In the genomic region with DNA sequence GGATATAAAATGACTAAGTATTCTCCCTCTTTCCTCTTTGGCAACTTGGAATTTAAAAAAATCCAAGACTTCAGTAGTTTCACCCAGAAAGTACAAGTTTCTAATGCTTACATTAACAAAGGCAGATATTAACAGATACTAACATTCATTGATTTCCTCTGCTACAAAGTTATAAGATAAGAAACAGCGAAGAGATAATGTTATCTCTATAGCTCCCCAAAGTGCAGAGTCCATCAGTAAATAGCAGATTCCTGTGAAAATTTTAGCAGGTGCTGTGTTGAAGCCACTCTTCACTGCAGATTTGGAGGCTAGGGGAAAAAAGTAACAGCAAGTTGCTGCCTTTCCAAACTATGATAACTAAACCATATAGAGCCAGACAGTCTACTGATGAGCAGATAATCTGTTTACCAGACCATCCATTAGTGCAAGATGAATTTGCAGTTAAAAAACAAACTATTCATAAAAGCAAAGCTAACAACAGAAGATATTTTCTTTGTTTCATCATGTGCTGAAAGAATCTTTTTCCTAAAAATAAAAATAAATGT, we compare ENCODE assay signal across 18 cellular contexts.
"Had no signal": no experiment of that assay in that cellular context is flagged by ENCODE, and none has a peak within 500 bp of the region (broad histone marks: within the 10 kb centered on the region; RNA-seq: fewer than 3 reads in every experiment).

No MANE protein-coding gene starts in this region.

- H3K27me3 ChIP-seq: dorsolateral prefrontal cortex, sigmoid colon, spleen, testis, upper lobe of left lung had no signal

- DNase-seq: activated CD4-positive, alpha-beta T cell treated with anti-CD3 and anti-CD28 coated beads, Interleukin-2, amount 50 U/mL, for 1 hour; activated CD8-positive, alpha-beta memory T cell treated with anti-CD3 and anti-CD28 coated beads, Interleukin-2, amount 50 U/mL, for 4 hours; activated effector memory CD4-positive, alpha-beta T cell treated with anti-CD3 and anti-CD28 coated beads, Interleukin-2, amount 50 U/mL, for 16 hours; activated T-cell treated with anti-CD3 and anti-CD28 coated beads, Interleukin-2, amount 50 U/mL, for 72 hours; amygdala; dorsolateral prefrontal cortex; kidney; sigmoid colon; spleen; stimulated activated CD4-positive, alpha-beta T cell treated with anti-CD3 and anti-CD28 coated beads, Interleukin-4, amount 100 ng/mL, for 4 hours; T1000; testis; upper lobe of left lung had no signal

- H3K9me3 Mint-ChIP-seq: activated T-cell treated with anti-CD3 and anti-CD28 coated beads, Interleukin-2, amount 50 U/mL, for 72 hours; stimulated activated memory B cell treated with anti-CD40 and anti-IgM and Interleukin-4, amounts not matched to agents 10 μg/mL and 1 μg/mL and 100 μg/mL, for 72 hours had no signal

- FAIRE-seq: colon, frontal cortex, kidney had no signal

- H3K4me1 ChIP-seq: testis had no signal

- H3K4me3 ChIP-seq: dorsolateral prefrontal cortex, sigmoid colon, spleen, testis, upper lobe of left lung had no signal

- H3K27ac ChIP-seq: dorsolateral prefrontal cortex, sigmoid colon, spleen, testis, upper lobe of left lung had no signal

- ATAC-seq: activated naive CD4-positive, alpha-beta T cell treated with anti-CD3 and anti-CD28 coated beads, Interleukin-2, amount 50 U/mL, for 72 hours; activated T-cell treated with anti-CD3 and anti-CD28 coated beads, Interleukin-2, amount 50 U/mL, for 72 hours; left lobe of liver; stimulated activated memory B cell treated with anti-CD40 and anti-IgM and Interleukin-4, amounts not matched to agents 10 μg/mL and 1 μg/mL and 100 μg/mL, for 72 hours had no signal

- H3K4me3 Mint-ChIP-seq: activated T-cell treated with anti-CD3 and anti-CD28 coated beads, Interleukin-2, amount 50 U/mL, for 72 hours; stimulated activated memory B cell treated with anti-CD40 and anti-IgM and Interleukin-4, amounts not matched to agents 10 μg/mL and 1 μg/mL and 100 μg/mL, for 72 hours had no signal

- H3K36me3 ChIP-seq: sigmoid colon, spleen, upper lobe of left lung had no signal

- H3K9me3 ChIP-seq: sigmoid colon, spleen, testis, upper lobe of left lung had no signal

- H3K27ac Mint-ChIP-seq: activated naive CD4-positive, alpha-beta T cell treated with anti-CD3 and anti-CD28 coated beads, Interleukin-2, amount 50 U/mL, for 72 hours; activated T-cell treated with anti-CD3 and anti-CD28 coated beads, Interleukin-2, amount 50 U/mL, for 72 hours; stimulated activated memory B cell treated with anti-CD40 and anti-IgM and Interleukin-4, amounts not matched to agents 10 μg/mL and 1 μg/mL and 100 μg/mL, for 72 hours had no signal

- H3K36me3 Mint-ChIP-seq: stimulated activated memory B cell treated with anti-CD40 and anti-IgM and Interleukin-4, amounts not matched to agents 10 μg/mL and 1 μg/mL and 100 μg/mL, for 72 hours had no signal

- H3K27me3 Mint-ChIP-seq: stimulated activated memory B cell treated with anti-CD40 and anti-IgM and Interleukin-4, amounts not matched to agents 10 μg/mL and 1 μg/mL and 100 μg/mL, for 72 hours had no signal
